In the genomic region with DNA sequence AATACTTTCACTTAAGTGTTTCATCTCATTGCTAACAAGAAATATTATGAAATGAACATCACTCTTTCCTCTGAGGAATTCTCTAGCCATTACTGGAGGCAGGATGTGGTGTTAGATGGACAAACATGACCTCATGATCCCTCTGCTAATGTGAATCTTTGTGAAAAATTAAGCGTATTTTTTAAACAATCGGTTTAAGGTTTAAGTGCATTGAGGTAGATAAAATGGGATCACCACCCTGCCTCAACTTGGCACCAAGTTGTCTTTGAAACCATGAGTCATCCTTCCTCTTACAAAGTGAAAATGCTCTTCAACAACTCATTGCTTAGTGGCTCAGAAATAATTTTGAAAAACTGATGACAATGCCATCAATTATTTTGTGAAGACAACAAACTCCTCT, we compare ENCODE assay signal across 12 cellular contexts.
DNase-seq lines count a peak whose midpoint lies in the region; FAIRE-seq and TF ChIP-seq lines count a peak whose summit lies in the region.
"Had no signal": no experiment of that assay in that cellular context is flagged by ENCODE, and none has a peak within 500 bp of the region (broad histone marks: within the 10 kb centered on the region; RNA-seq: fewer than 3 reads in every experiment).

No MANE protein-coding gene starts in this region.

- DNase-seq in GM18507 (ENCODE audit: extremely low spot score, insufficient read length, low read depth), result no peak
- peak; percentile 54 for DNase-seq in LoVo (ENCODE audit: low spot score)
- peak; percentile 90 for DNase-seq in mammary epithelial cell
- no peak for DNase-seq in osteocyte (ENCODE audit: extremely low spot score, unreplicated experiment)
- no peak for DNase-seq in NCI-H2107 treated with DMSO at 0.1 percent for 48 hours (lab: John Stamatoyannopoulos, UW; ENCODE audit: unreplicated experiment)
- DNase-seq in KG1 (lab: John Stamatoyannopoulos, UW), result no peak
- DNase-seq in thyroid gland, result no peak
- DNase-seq in CD14-positive monocyte (ENCODE audit: low spot score), result no peak
- DNase-seq: activated CD4-positive, alpha-beta T cell treated with anti-CD3 and anti-CD28 coated beads for 48 hours; ovary had no signal

- peaks cover 24% of the 10 kb centered on the region for H3K4me1 ChIP-seq in mammary epithelial cell (ENCODE audit: insufficient read depth, low read length)
- no peaks in the 10 kb centered on the region for H3K4me1 ChIP-seq in thyroid gland

- no peaks in the 10 kb centered on the region for H3K36me3 ChIP-seq in mammary epithelial cell (ENCODE audit: insufficient read depth, low read length)
- no peaks in the 10 kb centered on the region for H3K36me3 ChIP-seq in thyroid gland
- H3K36me3 ChIP-seq: HAP-1, ovary had no signal

- no peaks in the 10 kb centered on the region for H4K20me1 ChIP-seq in mammary epithelial cell (ENCODE audit: insufficient read depth, low read length)

- TF ChIP-seq CTCF in mammary epithelial cell (conservative IDR thresholded peaks at IDR 0.05 in 1 of 2, IDR thresholded peaks at IDR 0.05 in 1 of 2; ENCODE audit: extremely low read depth in 1 of 2, insufficient read depth in 1 of 2, low read depth in 1 of 2, low read length in 2 of 2), result no peak
- no peak for TF ChIP-seq CTCF in osteocyte (IDR thresholded peaks at IDR 0.05)
- no peak for TF ChIP-seq CTCF in thyroid gland (IDR thresholded peaks at IDR 0.05)
- no peak for TF ChIP-seq CTCF in CD14-positive monocyte (IDR thresholded peaks at IDR 0.05)

- no TSS peak for BruUV-seq in mammary epithelial cell (replicated peaks; lab: Mats Ljungman, UMichigan)

- H3K4me3 Mint-ChIP-seq in osteocyte (ENCODE audit: unreplicated experiment) (peak overlapping the region; percentile 3), CD14-positive monocyte (no peak overlapping the region)
- H3K4me3 Mint-ChIP-seq: brain had no signal

- in situ Hi-C loops in mammary epithelial cell (cut with MboI; ENCODE audit: low sequenced_read_pairs in 2 of 2), result loop anchor here in 1 of 2 donors (10.0 kb wide), 1 partner anchor 73 kb away; a partner anchor contains a TSS

- WGBS in mammary epithelial cell (ENCODE audit: low coverage, missing lambda C conversion rate), result 48% methylated on average over 2 of the region's 2 CpGs
- 48 to 63% methylated on average over 2 of the region's 2 CpGs for WGBS in thyroid gland, 2 donors

- dilution Hi-C loops in mammary epithelial cell (cut with HindIII; ENCODE audit: low sequenced_read_pairs), result no loop called here

- H3K36me3 Mint-ChIP-seq in osteocyte (ENCODE audit: unreplicated experiment) (peaks cover 3% of the 10 kb centered on the region), CD14-positive monocyte (no peaks in the 10 kb centered on the region)
- H3K36me3 Mint-ChIP-seq: brain had no signal

- H3K9me3 ChIP-seq in mammary epithelial cell (replicated peaks; ENCODE audit: insufficient read depth, low read length) (no peaks in the 10 kb centered on the region), thyroid gland (no peaks in the 10 kb centered on the region)
- H3K9me3 ChIP-seq: HAP-1, ovary had no signal

- H3K27ac ChIP-seq in mammary epithelial cell (ENCODE audit: insufficient read depth, low read depth, low read length) (peak overlapping the region; percentile 66), thyroid gland (no peak overlapping the region)
- H3K27ac ChIP-seq: ovary had no signal

- CTCF ChIA-PET in mammary epithelial cell (lab: Charles Lee; ENCODE audit: low non-redundant PET), result no interaction called here

- H3K4me3 ChIP-seq in mammary epithelial cell (replicated peaks in 1 of 3; ENCODE audit: insufficient read depth in 1 of 3, low read depth in 2 of 3, low read length in 3 of 3) (no peak overlapping the region), thyroid gland (replicated peaks in 1 of 3) (no peak overlapping the region)
- H3K4me3 ChIP-seq: HAP-1, ovary had no signal

- H3K27me3 Mint-ChIP-seq in osteocyte (ENCODE audit: unreplicated experiment) (no peaks in the 10 kb centered on the region), CD14-positive monocyte (ENCODE audit: low read depth in 3 of 3) (peaks cover 1 to 6% (median 2%) of the 10 kb centered on the region in 3 donors)
- H3K27me3 Mint-ChIP-seq: brain had no signal

- peak overlapping the region; percentile 70 for H3K4me2 ChIP-seq in mammary epithelial cell (ENCODE audit: insufficient read depth, low read depth, low read length)

- H3K4me1 Mint-ChIP-seq in osteocyte (ENCODE audit: unreplicated experiment) (peaks cover 38% of the 10 kb centered on the region), CD14-positive monocyte (no peaks in the 10 kb centered on the region)

- H3K79me2 ChIP-seq in mammary epithelial cell (ENCODE audit: insufficient read depth, low read length), result peaks cover 21% of the 10 kb centered on the region

- H3K27me3 ChIP-seq in mammary epithelial cell (ENCODE audit: insufficient read depth, low read length), result no peaks in the 10 kb centered on the region
- H3K27me3 ChIP-seq in thyroid gland, result no peaks in the 10 kb centered on the region
- H3K27me3 ChIP-seq: ovary had no signal

- H2AFZ ChIP-seq in mammary epithelial cell (ENCODE audit: low read depth, low read length), result peak overlapping the region; percentile 46

- TF ChIP-seq POLR2A in thyroid gland (IDR thresholded peaks at IDR 0.05), result no peak

- H3K9me3 Mint-ChIP-seq in osteocyte (ENCODE audit: unreplicated experiment) (peaks cover 5% of the 10 kb centered on the region), CD14-positive monocyte (peaks cover 0 to 6% (median 5%) of the 10 kb centered on the region in 7 donors)

- no peak overlapping the region for H3K9ac ChIP-seq in mammary epithelial cell (ENCODE audit: insufficient read depth, low read length)

- peak overlapping the region; percentile 90 for H3K27ac Mint-ChIP-seq in osteocyte (ENCODE audit: unreplicated experiment)
- H3K27ac Mint-ChIP-seq in CD14-positive monocyte, result no peak overlapping the region
- H3K27ac Mint-ChIP-seq: brain had no signal

- peak; percentile 61 for FAIRE-seq in GM18507 (lab: Jason Lieb, UNC)

- intact Hi-C loops in mammary epithelial cell (cut with micrococcal nuclease), result no loop called here
- intact Hi-C loops in thyroid gland (cut with DNase I), result no loop called here
- intact Hi-C loops in CD14-positive monocyte (cut with micrococcal nuclease), result no loop called here

Comparison
In these comparisons a context has a peak if more than half of its experiments do, and no peak if none do; other contexts are left out.
1. DNase-seq: peak in LoVo (single experiment) and mammary epithelial cell (single experiment); none in GM18507 (single experiment), osteocyte (single experiment), NCI-H2107 treated with DMSO at 0.1 percent for 48 hours (single experiment), KG1 (single experiment), thyroid gland (0 of 2) and CD14-positive monocyte (single experiment).